In the genomic region with DNA sequence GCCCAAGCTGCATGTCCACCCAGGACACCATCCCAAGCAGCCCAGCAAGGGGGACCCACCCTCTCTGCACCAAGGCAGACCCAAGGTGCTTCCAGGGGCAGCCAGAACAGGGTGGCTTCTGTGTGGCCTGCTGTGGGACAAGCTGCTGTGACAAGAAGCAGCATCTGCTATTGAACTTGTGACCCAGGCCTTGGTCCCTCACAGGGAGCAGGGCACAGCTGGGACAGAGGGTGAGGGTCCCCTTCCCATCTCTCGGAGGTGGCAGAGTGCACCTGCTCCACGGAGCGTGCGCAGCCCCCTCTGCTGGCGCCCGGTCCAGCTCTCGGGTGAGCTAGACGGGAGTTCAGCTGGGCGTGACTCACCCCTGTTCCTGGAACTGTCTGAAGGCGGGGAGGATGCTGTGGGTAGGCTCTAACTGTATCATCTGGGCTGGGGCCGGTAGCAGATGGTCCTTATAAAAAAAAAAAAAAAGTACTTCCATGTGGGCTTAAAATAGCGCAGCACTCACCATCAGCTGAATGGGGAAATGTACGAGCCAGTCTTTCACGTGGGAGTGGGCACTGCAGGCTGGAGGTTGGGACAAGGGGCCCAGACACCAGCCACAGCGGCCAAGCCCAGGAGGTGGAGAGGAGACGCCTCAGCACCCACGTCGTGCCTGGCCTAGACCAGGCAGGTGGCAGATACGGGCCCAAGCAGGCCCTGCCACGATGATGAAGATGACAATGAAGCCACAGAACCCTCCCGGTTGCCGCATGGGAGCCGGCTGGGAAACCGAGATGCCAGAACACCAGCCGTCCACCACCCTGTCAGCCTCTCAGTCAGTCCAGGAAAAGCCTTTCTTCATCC, we compare ENCODE assay signal across 8 cellular contexts.
DNase-seq lines count a peak whose midpoint lies in the region; ATAC-seq and TF ChIP-seq lines count a peak whose summit lies in the region.

No MANE protein-coding gene starts in this region.

- H3K27ac ChIP-seq in CD4-positive, alpha-beta T cell (ENCODE audit: low read depth, low read length) = no peak overlapping the region
- H3K27ac ChIP-seq in left ventricle myocardium inferior (replicated peaks) = peak overlapping the region; percentile 34

- intact Hi-C loops in CD4-positive, alpha-beta T cell (cut with DNase I, micrococcal nuclease) = loop anchor here in 1 of 2 experiments (5.0 to 10.0 kb wide), 2 partner anchors 90 to 137 kb away; a partner anchor contains a TSS
- intact Hi-C loops in left ventricle myocardium inferior (cut with micrococcal nuclease) = no loop called here

- peaks cover 49% of the 10 kb centered on the region for H3K4me1 Mint-ChIP-seq in CD4-positive, alpha-beta T cell (ENCODE audit: low read depth)

- ATAC-seq in CD4-positive, alpha-beta T cell (ENCODE audit: poor library complexity) = peak; percentile 87
- ATAC-seq in GM19395 (IDR thresholded peaks at IDR 0.05; ENCODE audit: unreplicated experiment) (peak; percentile 56), HG03442 (IDR thresholded peaks at IDR 0.05; ENCODE audit: unreplicated experiment) (peak; percentile 52)

- peak overlapping the region; percentile 35 for H3K4me3 Mint-ChIP-seq in CD4-positive, alpha-beta T cell

- H3K36me3 ChIP-seq in left ventricle myocardium inferior = no peaks in the 10 kb centered on the region

- CTCF ChIA-PET in CD4-positive, alpha-beta T cell (lab: Charles Lee) = interaction anchor here (0.7 to 2.0 kb wide), 9 partner anchors 9 to 206 kb away, joined by 3 to 12 read pairs (median 4); no protein-coding TSS in a partner anchor

- DNase-seq in CD4-positive, alpha-beta T cell = peak; percentile 40 to 78 (median 68)
- peak; percentile 95 for DNase-seq in SHP77 treated with DMSO at 0.1 percent for 48 hours (lab: John Stamatoyannopoulos, UW)
- peak; percentile 95 for DNase-seq in activated effector memory CD4-positive, alpha-beta T cell treated with anti-CD3 and anti-CD28 coated beads, Interleukin-2, amount 50 U/mL, for 16 hours
- DNase-seq in left ventricle myocardium inferior = peak; percentile 68
- peak; percentile 83 for DNase-seq in stimulated activated CD4-positive, alpha-beta T cell treated with anti-CD3 and anti-CD28 coated beads, Interleukin-12 subunit alpha, Interleukin-12 subunit beta, amount 100 ng/mL, for 4 hours
- DNase-seq in OCI-M2 (lab: John Stamatoyannopoulos, UW; ENCODE audit: unreplicated experiment) = no peak

- no peaks in the 10 kb centered on the region for H3K9me3 Mint-ChIP-seq in CD4-positive, alpha-beta T cell

- POLR2A ChIA-PET in CD4-positive, alpha-beta T cell (lab: Charles Lee) = interaction anchor here (1.0 to 3.2 kb wide), 5 partner anchors 23 to 137 kb away, joined by 3 to 25 read pairs (median 6); a partner anchor contains a TSS

- peak overlapping the region; percentile 66 for H3K27ac Mint-ChIP-seq in CD4-positive, alpha-beta T cell

- no peaks in the 10 kb centered on the region for H3K9me3 ChIP-seq in CD4-positive, alpha-beta T cell (ENCODE audit: control insufficient read depth, low read length)
- no peaks in the 10 kb centered on the region for H3K9me3 ChIP-seq in left ventricle myocardium inferior (replicated peaks)

- peaks cover 33% of the 10 kb centered on the region for H3K4me1 ChIP-seq in left ventricle myocardium inferior

- no peaks in the 10 kb centered on the region for H3K36me3 Mint-ChIP-seq in CD4-positive, alpha-beta T cell (ENCODE audit: low read depth)

- no peaks in the 10 kb centered on the region for H3K27me3 ChIP-seq in CD4-positive, alpha-beta T cell (ENCODE audit: control insufficient read depth, insufficient read depth, low read length)
- H3K27me3 ChIP-seq in left ventricle myocardium inferior (ENCODE audit: low read depth) = no peaks in the 10 kb centered on the region

- peak; percentile 41 for TF ChIP-seq CTCF in CD4-positive, alpha-beta T cell (IDR thresholded peaks at IDR 0.05)
- peak; percentile 49 for TF ChIP-seq CTCF in left ventricle myocardium inferior (IDR thresholded peaks at IDR 0.05; ENCODE audit: borderline replicate concordance)

- no peaks in the 10 kb centered on the region for H3K27me3 Mint-ChIP-seq in CD4-positive, alpha-beta T cell

- no peak overlapping the region for H3K4me3 ChIP-seq in left ventricle myocardium inferior
